16 cellular contexts compared by ENCODE assay signal in the genomic region with DNA sequence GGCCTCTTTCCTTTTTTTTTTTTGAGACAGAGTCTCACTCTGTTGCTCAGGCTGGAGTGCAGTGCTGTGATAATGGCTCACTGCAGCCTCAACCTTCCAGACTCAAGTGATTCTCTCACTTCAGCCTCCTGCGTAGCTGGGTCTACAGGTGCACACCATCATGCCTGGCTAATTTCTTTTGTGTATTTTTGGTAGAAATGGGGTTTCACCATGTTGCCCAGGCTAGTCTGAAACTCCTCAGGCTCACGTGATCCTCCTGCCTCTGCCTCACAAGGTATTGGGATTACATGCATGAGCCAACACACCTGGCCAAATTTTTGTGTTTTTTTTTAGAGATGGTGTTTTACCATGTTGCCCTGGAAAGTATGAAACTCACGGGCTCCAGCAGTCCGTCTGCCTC. TPM values are rescaled to one million over a fixed set of nuclear protein-coding genes. Genes with fewer than 3 reads are reported as not detected.
DNase-seq lines count a peak whose midpoint lies in the region; ATAC-seq and TF ChIP-seq lines count a peak whose summit lies in the region.
"Had no signal": no experiment of that assay in that cellular context is flagged by ENCODE, and none has a peak within 500 bp of the region (broad histone marks: within the 10 kb centered on the region; RNA-seq: fewer than 3 reads in every experiment).

No MANE protein-coding gene starts in this region.

- CTCF ChIA-PET in activated CD8-positive, alpha-beta T cell treated with anti-CD3 and anti-CD28 coated beads, Interleukin-2, amount 10 ng/mL, durations not matched to agents 7 days and 5 days (lab: Charles Lee), result no interaction called here

- H3K27me3 Mint-ChIP-seq in glutamatergic neuron (ENCODE audit: unreplicated experiment), result peaks cover 1% of the 10 kb centered on the region
- no peaks in the 10 kb centered on the region for H3K27me3 Mint-ChIP-seq in activated CD8-positive, alpha-beta T cell treated with anti-CD3 and anti-CD28 coated beads, Interleukin-2, amount 10 ng/mL, durations not matched to agents 7 days and 5 days (ENCODE audit: low read depth)
- H3K27me3 Mint-ChIP-seq: activated naive CD4-positive, alpha-beta T cell treated with anti-CD3 and anti-CD28 coated beads, Interleukin-2, amount 50 U/mL, for 24 hours; brain had no signal

- no peak for TF ChIP-seq POLR2A in sigmoid colon (IDR thresholded peaks at IDR 0.05)

- H3K36me3 ChIP-seq in sigmoid colon, result peaks cover 0 to 26% (median 0%) of the 10 kb centered on the region in 4 donors

- no peak overlapping the region for H3K4me3 ChIP-seq in sigmoid colon

- H3K27me3 ChIP-seq in sigmoid colon, result no peaks in the 10 kb centered on the region

- TF ChIP-seq CTCF in sigmoid colon (IDR thresholded peaks at IDR 0.05), result no peak
- TF ChIP-seq CTCF in glutamatergic neuron (IDR thresholded peaks at IDR 0.05; ENCODE audit: partially characterized antibody, unreplicated experiment), result no peak

- TF ChIP-seq EP300 in sigmoid colon (IDR thresholded peaks at IDR 0.05), result no peak

- intact Hi-C loops in sigmoid colon (cut with DNase I), result no loop called here

- H3K9me3 Mint-ChIP-seq in glutamatergic neuron (ENCODE audit: unreplicated experiment), result peaks cover 4% of the 10 kb centered on the region
- H3K9me3 Mint-ChIP-seq in activated CD8-positive, alpha-beta T cell treated with anti-CD3 and anti-CD28 coated beads, Interleukin-2, amount 10 ng/mL, durations not matched to agents 7 days and 5 days (ENCODE audit: insufficient read depth), result no peaks in the 10 kb centered on the region
- H3K9me3 Mint-ChIP-seq: activated naive CD4-positive, alpha-beta T cell treated with anti-CD3 and anti-CD28 coated beads, Interleukin-2, amount 50 U/mL, for 24 hours; brain; immature natural killer cell had no signal

- no peak overlapping the region for H3K4me3 Mint-ChIP-seq in glutamatergic neuron (ENCODE audit: unreplicated experiment)
- H3K4me3 Mint-ChIP-seq in activated CD8-positive, alpha-beta T cell treated with anti-CD3 and anti-CD28 coated beads, Interleukin-2, amount 10 ng/mL, durations not matched to agents 7 days and 5 days, result no peak overlapping the region
- H3K4me3 Mint-ChIP-seq: activated naive CD4-positive, alpha-beta T cell treated with anti-CD3 and anti-CD28 coated beads, Interleukin-2, amount 50 U/mL, for 24 hours; brain; immature natural killer cell had no signal

- no peaks in the 10 kb centered on the region for H3K36me3 Mint-ChIP-seq in glutamatergic neuron (ENCODE audit: unreplicated experiment)
- H3K36me3 Mint-ChIP-seq in activated CD8-positive, alpha-beta T cell treated with anti-CD3 and anti-CD28 coated beads, Interleukin-2, amount 10 ng/mL, durations not matched to agents 7 days and 5 days (ENCODE audit: low read depth), result no peaks in the 10 kb centered on the region
- H3K36me3 Mint-ChIP-seq: activated naive CD4-positive, alpha-beta T cell treated with anti-CD3 and anti-CD28 coated beads, Interleukin-2, amount 50 U/mL, for 24 hours; immature natural killer cell had no signal

- H3K4me1 ChIP-seq in sigmoid colon, result peaks cover 0 to 11% (median 9%) of the 10 kb centered on the region in 4 donors

- POLR2A ChIA-PET in activated CD8-positive, alpha-beta T cell treated with anti-CD3 and anti-CD28 coated beads, Interleukin-2, amount 10 ng/mL, durations not matched to agents 7 days and 5 days (lab: Charles Lee), result no interaction called here

- H3K9me3 ChIP-seq in sigmoid colon, result no peaks in the 10 kb centered on the region

- no peak overlapping the region for H3K27ac ChIP-seq in sigmoid colon

- 83 to 94% methylated on average over 4 of the region's 4 CpGs for WGBS in sigmoid colon, 2 donors

- ATAC-seq in GM18858 (IDR thresholded peaks at IDR 0.05; ENCODE audit: unreplicated experiment) (peak; percentile 48), GM21515 (IDR thresholded peaks at IDR 0.05; ENCODE audit: unreplicated experiment) (peak; percentile 53), HG03432 (IDR thresholded peaks at IDR 0.05; ENCODE audit: unreplicated experiment) (peak; percentile 60), GM18519 (IDR thresholded peaks at IDR 0.05; ENCODE audit: low FRiP score, unreplicated experiment) (no peak)
- no peak for ATAC-seq in activated CD8-positive, alpha-beta T cell treated with anti-CD3 and anti-CD28 coated beads, Interleukin-2, amount 10 ng/mL, durations not matched to agents 7 days and 5 days
- ATAC-seq: Right ventricle myocardium inferior had no signal

- H3K4me1 Mint-ChIP-seq in glutamatergic neuron (ENCODE audit: low read depth, unreplicated experiment), result peaks cover 8% of the 10 kb centered on the region
- peaks cover 7% of the 10 kb centered on the region for H3K4me1 Mint-ChIP-seq in activated CD8-positive, alpha-beta T cell treated with anti-CD3 and anti-CD28 coated beads, Interleukin-2, amount 10 ng/mL, durations not matched to agents 7 days and 5 days (ENCODE audit: low read depth)

- DNase-seq in sigmoid colon (peak; percentile 24), glutamatergic neuron (no peak), superior temporal gyrus (ENCODE audit: extremely low spot score) (no peak)
- DNase-seq in activated CD8-positive, alpha-beta T cell treated with anti-CD3 and anti-CD28 coated beads, Interleukin-2, amount 10 ng/mL, durations not matched to agents 7 days and 5 days, result no peak
- DNase-seq: immature natural killer cell; mesenchymal stem cell; NCI-H2081; stimulated activated CD4-positive, alpha-beta T cell treated with anti-CD3 and anti-CD28 coated beads, Interleukin-15, amount 100 ng/mL, for 24 hours; T-helper 2 cell had no signal

- no peak overlapping the region for H3K27ac Mint-ChIP-seq in glutamatergic neuron (ENCODE audit: unreplicated experiment)
- no peak overlapping the region for H3K27ac Mint-ChIP-seq in activated CD8-positive, alpha-beta T cell treated with anti-CD3 and anti-CD28 coated beads, Interleukin-2, amount 10 ng/mL, durations not matched to agents 7 days and 5 days
- H3K27ac Mint-ChIP-seq: activated naive CD4-positive, alpha-beta T cell treated with anti-CD3 and anti-CD28 coated beads, Interleukin-2, amount 50 U/mL, for 24 hours; brain had no signal

RNA-seq across cellular contexts. Expression of a gene that starts 29.3 kb away (rescaled TPM):
- total RNA-seq in sigmoid colon (10 to 100 TPM; 28.1 to 52.3 (median 40.0) TPM), glutamatergic neuron (ENCODE audit: unreplicated experiment) (39.2 TPM)
- polyA plus RNA-seq in sigmoid colon, result 10 to 100 TPM; 64.3 to 91.8 (median 79.1) TPM
- total RNA-seq in activated CD8-positive, alpha-beta T cell treated with anti-CD3 and anti-CD28 coated beads, Interleukin-2, amount 10 ng/mL, durations not matched to agents 7 days and 5 days, result 1 to 10 TPM; 3.2 to 6.5 TPM

Comparison
In these comparisons a context has a peak if more than half of its experiments do, and no peak if none do; other contexts are left out.
1. ATAC-seq: peak in GM18858 (single experiment), GM21515 (single experiment) and HG03432 (single experiment); none in GM18519 (single experiment) and activated CD8-positive, alpha-beta T cell treated with anti-CD3 and anti-CD28 coated beads, Interleukin-2, amount 10 ng/mL, durations not matched to agents 7 days and 5 days (single experiment).